ENCODE assay signal across 8 cellular contexts in the genomic region with DNA sequence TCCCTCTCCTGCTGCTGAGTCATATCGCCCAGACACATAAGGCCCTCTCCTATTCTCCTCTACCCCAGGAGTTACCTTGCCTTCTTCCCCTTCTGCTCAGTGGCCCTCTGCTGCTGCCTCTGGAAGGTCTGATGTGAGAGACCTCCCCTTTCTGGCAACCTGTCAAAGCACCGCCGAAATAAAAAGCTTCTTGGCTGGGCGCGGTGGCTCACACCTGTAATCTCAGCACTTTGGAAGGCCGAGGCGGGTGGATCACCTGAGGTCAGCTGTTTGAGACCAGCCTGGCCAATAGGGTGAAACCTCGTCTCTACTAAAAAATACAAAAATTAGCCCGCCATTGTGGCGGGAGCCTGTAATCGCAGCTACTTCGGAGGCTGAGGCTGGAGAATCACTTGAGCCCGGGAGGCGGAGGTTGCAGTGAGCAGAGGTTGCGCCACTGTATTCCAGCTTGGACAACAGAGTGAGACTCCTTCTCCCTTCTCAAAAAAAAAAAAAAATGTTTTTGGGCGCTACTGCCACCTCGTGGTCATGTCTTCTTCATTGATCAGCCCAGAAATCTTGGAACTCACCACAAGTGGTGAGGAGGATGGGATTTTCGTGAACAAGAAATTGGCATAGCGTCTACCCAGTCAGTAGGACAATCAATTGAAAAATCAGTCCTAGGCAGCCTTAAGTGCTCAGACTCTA. TPM values are rescaled to one million over a fixed set of nuclear protein-coding genes. Genes with fewer than 3 reads are reported as not detected.
DNase-seq lines count a peak whose midpoint lies in the region; ATAC-seq and TF ChIP-seq lines count a peak whose summit lies in the region.

No MANE protein-coding gene starts in this region.

- 23 to 34% methylated on average over 3 to 9 of the region's 19 CpGs for WGBS in esophagus squamous epithelium, 2 donors

- peak overlapping the region; percentile 61; the same call in 1 of the 2 replicates for H3K4me2 ChIP-seq in PC-3 (ENCODE audit: low read length)

- no peaks in the 10 kb centered on the region for H4K20me1 ChIP-seq in PC-3 (ENCODE audit: low read length)

- DNase-seq in DMS114 treated with DMSO at 0.1 percent for 48 hours (lab: John Stamatoyannopoulos, UW; ENCODE audit: unreplicated experiment): peak; percentile 26
- peak; percentile 71 for DNase-seq in PC-3
- no peak for DNase-seq in esophagus squamous epithelium (lab: John Stamatoyannopoulos, UW)
- no peak for DNase-seq in sciatic nerve (ENCODE audit: low spot score)
- no peak for DNase-seq in epidermal melanocyte (ENCODE audit: insufficient read length, low spot score)
- DNase-seq in Ammon's horn (ENCODE audit: low spot score): no peak
- DNase-seq in middle frontal gyrus (ENCODE audit: extremely low spot score, low spot score): no peak

- H3K4me1 ChIP-seq in PC-3 (ENCODE audit: insufficient read depth, low read length): no peaks in the 10 kb centered on the region
- H3K4me1 ChIP-seq in esophagus squamous epithelium: no peaks in the 10 kb centered on the region

- CTCF ChIA-PET in PC-3 (lab: Charles Lee): interaction anchor here (0.6 kb wide), 3 partner anchors 97 to 148 kb away, joined by 3 to 6 read pairs (median 3); no protein-coding TSS in a partner anchor

- H3K9me2 ChIP-seq in PC-3 (replicated peaks; ENCODE audit: low read length): no peaks in the 10 kb centered on the region

- POLR2A ChIA-PET in PC-3 (lab: Charles Lee; ENCODE audit: unreplicated experiment): no interaction called here

- H3K27ac ChIP-seq in PC-3 (ENCODE audit: low read length) (no peak overlapping the region), esophagus squamous epithelium (no peak overlapping the region)

- no peak for TF ChIP-seq POLR2A in esophagus squamous epithelium (IDR thresholded peaks at IDR 0.05)

- H3F3A ChIP-seq in PC-3 (ENCODE audit: low read length, unreplicated experiment): no peaks in the 10 kb centered on the region

- no peaks in the 10 kb centered on the region for H3K79me2 ChIP-seq in PC-3 (ENCODE audit: low read length)

- H3K9me3 ChIP-seq in PC-3 (ENCODE audit: low read length) (no peaks in the 10 kb centered on the region), esophagus squamous epithelium (no peaks in the 10 kb centered on the region)

- H3K9ac ChIP-seq in PC-3 (ENCODE audit: low read length): no peak overlapping the region

- TF ChIP-seq CTCF in PC-3 (conservative IDR thresholded peaks at IDR 0.05; ENCODE audit: low read depth, low read length) (peak; percentile 59), esophagus squamous epithelium (IDR thresholded peaks at IDR 0.05) (peak; percentile 8 to 48 (median 24))

- H2AFZ ChIP-seq in PC-3 (ENCODE audit: low read length): peak overlapping the region; percentile 50; the same call in 1 of the 2 replicates

- ATAC-seq in GM19351 (IDR thresholded peaks at IDR 0.05; ENCODE audit: unreplicated experiment): peak; percentile 52
- ATAC-seq in PC-3: peak; percentile 49
- peak; percentile 66 for ATAC-seq in sciatic nerve

- BruUV-seq in PC-3 (replicated peaks; lab: Mats Ljungman, UMichigan): no TSS peak

- H3K27me3 ChIP-seq in PC-3 (ENCODE audit: low read length): no peaks in the 10 kb centered on the region
- H3K27me3 ChIP-seq in esophagus squamous epithelium: no peaks in the 10 kb centered on the region

- H3K4me3 ChIP-seq in PC-3 (ENCODE audit: low read length): no peak overlapping the region; the same call in 1 of the 2 replicates
- H3K4me3 ChIP-seq in esophagus squamous epithelium: no peak overlapping the region

- intact Hi-C loops in PC-3 (cut with micrococcal nuclease): loop anchor here (1.0 to 5.0 kb wide), 2 partner anchors 98 to 337 kb away; no protein-coding TSS in a partner anchor
- intact Hi-C loops in esophagus squamous epithelium (cut with DNase I): no loop called here
- intact Hi-C loops in sciatic nerve (cut with DNase I): no loop called here

- H3K36me3 ChIP-seq in PC-3 (ENCODE audit: low read depth, low read length): no peaks in the 10 kb centered on the region
- no peaks in the 10 kb centered on the region for H3K36me3 ChIP-seq in esophagus squamous epithelium

RNA-seq across cellular contexts. Expression of a gene that starts 8.6 kb away (rescaled TPM):
- total RNA-seq in PC-3 (2014; rRNA removed): 2.9 and 3.2 TPM in 2 replicates
- 1 to 10 TPM; 1.3 to 6.1 (median 1.4) TPM for total RNA-seq in esophagus squamous epithelium
- 8.8 TPM for total RNA-seq in sciatic nerve

Comparison
In these comparisons a context has a peak if more than half of its experiments do, and no peak if none do; other contexts are left out.
1. DNase-seq: peak in DMS114 treated with DMSO at 0.1 percent for 48 hours (single experiment) and PC-3 (single experiment); none in esophagus squamous epithelium (single experiment), sciatic nerve (single experiment), epidermal melanocyte (single experiment), Ammon's horn (single experiment) and middle frontal gyrus (single experiment).
2. Peak in every context shown above with its lines, with median percentiles within 50 percentile points of each other: ATAC-seq.